In the genomic region with DNA sequence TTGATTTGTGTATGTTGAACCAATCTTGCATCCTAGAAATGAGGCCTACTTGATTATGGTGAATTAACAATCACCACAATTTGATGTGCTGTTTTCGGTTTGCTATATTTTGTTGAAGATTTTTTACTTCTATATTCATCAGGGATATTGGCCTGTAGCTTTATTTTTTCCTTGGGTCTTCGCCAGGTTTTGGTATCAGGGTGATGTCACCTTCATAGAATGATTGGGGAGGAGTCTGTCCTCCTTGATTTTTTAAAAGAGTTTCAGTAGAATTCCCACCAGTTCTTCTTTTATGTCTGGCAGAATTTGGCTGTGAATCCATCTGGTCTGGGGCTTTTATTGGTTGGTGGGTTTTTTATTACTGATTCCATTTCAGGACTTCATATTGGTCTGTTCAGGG, we compare ENCODE assay signal across 21 cellular contexts.
DNase-seq lines count a peak whose midpoint lies in the region; ATAC-seq and TF ChIP-seq lines count a peak whose summit lies in the region.
"Had no signal": no experiment of that assay in that cellular context is flagged by ENCODE, and none has a peak within 500 bp of the region (broad histone marks: within the 10 kb centered on the region; RNA-seq: fewer than 3 reads in every experiment).

No MANE protein-coding gene starts in this region.

- H4K20me1 ChIP-seq in H9 (ENCODE audit: control insufficient read depth, insufficient read depth, insufficient read length), result no peaks in the 10 kb centered on the region

- POLR2A ChIA-PET in A673 (lab: Charles Lee; ENCODE audit: low non-redundant PET), result no interaction called here

- no peak overlapping the region for H4K5ac ChIP-seq in H9 (ENCODE audit: insufficient read length, low read depth, low read length)

- no peak overlapping the region for H3K4me2 ChIP-seq in H9 (ENCODE audit: insufficient read depth, insufficient read length, low read length)
- H3K4me2 ChIP-seq: GM23338, SK-N-SH had no signal

- WGBS in H9 (ENCODE audit: extremely low coverage, insufficient read length, low lambda C conversion rate), result no CpG with 5 or more reads among the region's 2 CpGs

- H3K4me1 Mint-ChIP-seq in H9, result no peaks in the 10 kb centered on the region
- H3K4me1 Mint-ChIP-seq: GM23338 had no signal

- no peak overlapping the region for H2AK5ac ChIP-seq in H9 (ENCODE audit: insufficient read length, low read length)

- no peak overlapping the region for H2BK20ac ChIP-seq in H9 (ENCODE audit: low read depth, low read length, poor library complexity, severe bottlenecking)

- no peak overlapping the region for H2BK5ac ChIP-seq in H9 (ENCODE audit: insufficient read length, low read length)

- H3K4me1 ChIP-seq in A673 (ENCODE audit: insufficient read depth, low read length, poor library complexity, severe bottlenecking) (no peaks in the 10 kb centered on the region), foreskin keratinocyte (no peaks in the 10 kb centered on the region), H9 (ENCODE audit: insufficient read depth, low read length) (no peaks in the 10 kb centered on the region)
- H3K4me1 ChIP-seq: stomach had no signal

- H3K4me3 ChIP-seq in A673 (ENCODE audit: low read depth, low read length, poor library complexity, severe bottlenecking) (no peak overlapping the region), astrocyte of the spinal cord (ENCODE audit: low read depth, low read length) (no peak overlapping the region)
- H3K4me3 ChIP-seq: GM23338, MG63, stomach had no signal

- H3K18ac ChIP-seq in H9 (ENCODE audit: insufficient read length, low read depth, low read length), result no peak overlapping the region

- no peak overlapping the region for H3K9ac ChIP-seq in H9 (ENCODE audit: extremely low read depth, insufficient read length, low read length)
- H3K9ac ChIP-seq: SK-N-SH had no signal

- H3K9me3 Mint-ChIP-seq in H9, result peaks cover 26 to 29% of the 10 kb centered on the region in 2 experiments

- ATAC-seq in foreskin keratinocyte (peak; percentile 32), HG02840 (IDR thresholded peaks at IDR 0.05; ENCODE audit: low FRiP score, unreplicated experiment) (no peak)
- ATAC-seq: effector memory CD8-positive, alpha-beta T cell; GM23338 had no signal

- in situ Hi-C loops in astrocyte of the spinal cord (cut with HindIII; ENCODE audit: low sequenced_read_pairs), result no loop called here

- no peaks in the 10 kb centered on the region for H3K36me3 ChIP-seq in A673 (ENCODE audit: insufficient read depth, low read length, poor library complexity, severe bottlenecking)

- H3K4ac ChIP-seq in H9 (ENCODE audit: low read depth, low read length), result no peak overlapping the region

- TF ChIP-seq CTCF in A673 (conservative IDR thresholded peaks at IDR 0.05; ENCODE audit: low read depth, low read length) (no peak), astrocyte of the spinal cord (IDR thresholded peaks at IDR 0.05; ENCODE audit: low read depth, low read length) (no peak), foreskin keratinocyte (conservative IDR thresholded peaks at IDR 0.05) (no peak), H9 (conservative IDR thresholded peaks at IDR 0.05) (no peak)

- no peak overlapping the region for H3K4me3 Mint-ChIP-seq in H9
- H3K4me3 Mint-ChIP-seq: CD8-positive, alpha-beta memory T cell; effector memory CD8-positive, alpha-beta T cell; GM23338 had no signal

- H3K23ac ChIP-seq in H9 (ENCODE audit: insufficient read length, low read depth, low read length), result no peak overlapping the region

- intact Hi-C loops in A673 (cut with micrococcal nuclease; ENCODE audit: unreplicated experiment), result no loop called here

- H2BK15ac ChIP-seq in H9 (ENCODE audit: low read depth, low read length), result no peak overlapping the region

- no peak overlapping the region for H3K56ac ChIP-seq in H9 (ENCODE audit: insufficient read length, low read depth, low read length)

- peaks cover 38 to 55% (median 41%) of the 10 kb centered on the region in 3 experiments for H3K36me3 Mint-ChIP-seq in H9 (ENCODE audit: insufficient read depth in 1 of 3, low read depth in 3 of 3)

- H3K27ac ChIP-seq in A673 (ENCODE audit: low read depth, low read length, poor library complexity, severe bottlenecking) (no peak overlapping the region), foreskin keratinocyte (peak overlapping the region; percentile 32), H9 (ENCODE audit: insufficient read length, low read depth, low read length) (no peak overlapping the region)
- H3K27ac ChIP-seq: stomach had no signal

- no peak overlapping the region for H2AFZ ChIP-seq in H9 (ENCODE audit: low read length)
- H2AFZ ChIP-seq: GM23338 had no signal

- no peak overlapping the region for H3T11ph ChIP-seq in H9 (ENCODE audit: low read length)

- no peaks in the 10 kb centered on the region for H3K27me3 Mint-ChIP-seq in H9 (ENCODE audit: low read depth)
- H3K27me3 Mint-ChIP-seq: effector memory CD8-positive, alpha-beta T cell had no signal

- no peak overlapping the region for H4K8ac ChIP-seq in H9 (replicated peaks; ENCODE audit: insufficient read length, low read depth, low read length)

- H2BK120ac ChIP-seq in H9 (ENCODE audit: low read depth, low read length, poor library complexity, severe bottlenecking), result no peak overlapping the region

- H3K9me3 ChIP-seq in A673 (ENCODE audit: low read depth, low read length, poor library complexity, severe bottlenecking) (no peaks in the 10 kb centered on the region), H9 (ENCODE audit: control insufficient read depth, low read depth, low read length) (no peaks in the 10 kb centered on the region)
- H3K9me3 ChIP-seq: SK-N-SH had no signal

- H2BK12ac ChIP-seq in H9 (ENCODE audit: insufficient read length, low read depth, low read length), result no peak overlapping the region

- no peaks in the 10 kb centered on the region for H3K79me1 ChIP-seq in H9 (ENCODE audit: insufficient read depth, low read depth, low read length, poor library complexity, severe bottlenecking)

- H3K79me2 ChIP-seq in H9 (ENCODE audit: insufficient read depth, low read length), result no peaks in the 10 kb centered on the region

- no peak overlapping the region for H3K27ac Mint-ChIP-seq in H9
- H3K27ac Mint-ChIP-seq: CD8-positive, alpha-beta memory T cell; effector memory CD8-positive, alpha-beta T cell; GM23338 had no signal

- no peaks in the 10 kb centered on the region for H3K23me2 ChIP-seq in H9 (ENCODE audit: insufficient read length, low read depth, low read length, poor library complexity, severe bottlenecking)

- H4K91ac ChIP-seq in H9 (ENCODE audit: insufficient read length, low read depth, low read length), result no peak overlapping the region

- no TSS peak for BruUV-seq in A673 (replicated peaks; lab: Mats Ljungman, UMichigan)

- DNase-seq in A673 (ENCODE audit: low spot score) (peak; percentile 10), HCEC 1CT (peak; percentile 33), astrocyte of the spinal cord (ENCODE audit: low read depth, low spot score) (peak; percentile 51), foreskin keratinocyte (peak in 1 of 2 donors; percentile 47), SHP77 treated with DMSO at 0.1 percent for 48 hours (lab: John Stamatoyannopoulos, UW) (no peak), H9 (no peak), NCI-H2227 treated with DMSO at 0.1 percent for 48 hours (lab: John Stamatoyannopoulos, UW) (no peak)
- DNase-seq: activated CD4-positive, alpha-beta T cell treated with anti-CD3 and anti-CD28 coated beads for 48 hours; activated naive CD4-positive, alpha-beta T cell treated with anti-CD3 and anti-CD28 coated beads, Interleukin-2, amount 50 U/mL, for 16 hours; activated T-cell treated with anti-CD3 and anti-CD28 coated beads for 4 hours; caudate nucleus; CD8-positive, alpha-beta memory T cell; effector memory CD8-positive, alpha-beta T cell; MG63; NCI-H187 treated with DMSO at 0.1 percent for 48 hours; NCI-H524 treated with DMSO at 0.1 percent for 48 hours; SK-N-SH; stimulated activated CD4-positive, alpha-beta T cell treated with anti-CD3 and anti-CD28 coated beads, Interleukin-15, amount 100 ng/mL, for 24 hours; stomach had no signal

- H3K27me3 ChIP-seq in A673 (replicated peaks; ENCODE audit: insufficient read depth, low read depth, low read length, poor library complexity), result no peaks in the 10 kb centered on the region
- H3K27me3 ChIP-seq in foreskin keratinocyte, result no peaks in the 10 kb centered on the region
- H3K27me3 ChIP-seq in H9 (ENCODE audit: insufficient read depth, low read length), result no peaks in the 10 kb centered on the region
- H3K27me3 ChIP-seq: MG63, stomach had no signal

- CTCF ChIA-PET in A673 (lab: Charles Lee), result no interaction called here

- H3K14ac ChIP-seq in H9 (ENCODE audit: insufficient read depth, low read length), result no peak overlapping the region

Comparison
In these comparisons a context has a peak if more than half of its experiments do, and no peak if none do; other contexts are left out.
1. DNase-seq: peak in A673 (single experiment), HCEC 1CT (single experiment) and astrocyte of the spinal cord (single experiment); none in SHP77 treated with DMSO at 0.1 percent for 48 hours (single experiment), H9 (single experiment) and NCI-H2227 treated with DMSO at 0.1 percent for 48 hours (single experiment).